8 cellular contexts compared by ENCODE assay signal in the genomic region with DNA sequence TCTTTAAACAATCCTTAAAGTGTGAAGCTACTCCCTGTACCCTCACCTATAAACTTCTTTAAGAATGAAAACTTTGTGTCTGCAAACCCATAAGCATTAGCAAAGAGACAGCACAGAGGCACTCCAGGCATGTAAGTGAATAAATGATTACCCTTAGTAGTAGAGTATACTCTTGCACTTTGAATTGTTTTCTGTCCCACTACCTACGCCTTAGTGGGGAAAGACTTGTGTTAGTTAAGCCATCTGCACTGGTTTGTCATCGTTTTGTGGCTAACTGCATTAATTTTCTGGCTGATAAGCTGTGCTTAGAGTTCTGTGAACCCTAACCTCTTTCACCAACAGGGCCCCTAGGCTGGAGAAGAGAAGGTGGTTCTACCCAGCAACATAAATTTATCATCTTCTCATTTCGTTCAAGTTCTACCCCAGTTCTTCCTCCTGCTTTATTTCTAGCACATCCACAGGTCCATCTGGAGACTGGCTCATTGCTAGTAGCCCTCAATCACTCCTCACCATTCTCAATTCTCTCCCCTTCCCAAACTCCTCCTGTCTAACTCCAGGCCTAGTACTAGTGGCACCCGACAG. TPM values are rescaled to one million over a fixed set of nuclear protein-coding genes. Genes with fewer than 3 reads are reported as not detected.
DNase-seq lines count a peak whose midpoint lies in the region; ATAC-seq and TF ChIP-seq lines count a peak whose summit lies in the region.

No MANE protein-coding gene starts in this region.

- H3K4ac ChIP-seq in mesenchymal stem cell (ENCODE audit: low read depth in 1 of 2, low read length in 2 of 2): peak overlapping the region; percentile 42 to 70

- TF ChIP-seq POLR2A in body of pancreas (IDR thresholded peaks at IDR 0.05): no peak

- H3K27ac ChIP-seq in body of pancreas (peak overlapping the region in 3 of 4 donors; percentile 57 to 78 (median 75)), mesenchymal stem cell (ENCODE audit: low read length, poor library complexity, severe bottlenecking) (peak overlapping the region; percentile 14), urinary bladder (ENCODE audit: low read depth) (no peak overlapping the region)

- H2BK120ac ChIP-seq in mesenchymal stem cell (ENCODE audit: low read depth, low read length): no peak overlapping the region

- H3K27me3 ChIP-seq in body of pancreas (no peaks in the 10 kb centered on the region), mesenchymal stem cell (ENCODE audit: control insufficient read depth in 1 of 2, insufficient read depth in 1 of 2, low read length in 2 of 2) (no peaks in the 10 kb centered on the region)

- H3K36me3 Mint-ChIP-seq in activated naive CD4-positive, alpha-beta T cell treated with anti-CD3 and anti-CD28 coated beads, Interleukin-2, amount 50 U/mL, for 24 hours: peaks cover 5% of the 10 kb centered on the region

- H3K9me3 ChIP-seq in body of pancreas: no peaks in the 10 kb centered on the region
- no peaks in the 10 kb centered on the region for H3K9me3 ChIP-seq in mesenchymal stem cell (ENCODE audit: control insufficient read depth, low read length)

- peaks cover 27% of the 10 kb centered on the region for H3K4me1 ChIP-seq in body of pancreas
- no peaks in the 10 kb centered on the region for H3K4me1 ChIP-seq in mesenchymal stem cell (ENCODE audit: control insufficient read depth, insufficient read depth, low read depth, low read length)
- no peaks in the 10 kb centered on the region for H3K4me1 ChIP-seq in urinary bladder (ENCODE audit: insufficient read depth)

- no peak overlapping the region for H4K8ac ChIP-seq in mesenchymal stem cell (ENCODE audit: low read length)

- H2BK5ac ChIP-seq in mesenchymal stem cell (ENCODE audit: low read depth, low read length, poor library complexity, severe bottlenecking): no peak overlapping the region

- H3K4me2 ChIP-seq in mesenchymal stem cell (ENCODE audit: low read length, poor library complexity, severe bottlenecking): peak overlapping the region; percentile 75

- H3K14ac ChIP-seq in mesenchymal stem cell (ENCODE audit: low read length in 2 of 2): peak overlapping the region in 1 of 2 experiments; percentile 6

- H3K4me1 Mint-ChIP-seq in activated naive CD4-positive, alpha-beta T cell treated with anti-CD3 and anti-CD28 coated beads, Interleukin-2, amount 50 U/mL, for 24 hours: peaks cover 35% of the 10 kb centered on the region

- no peak overlapping the region for H3K27ac Mint-ChIP-seq in activated naive CD4-positive, alpha-beta T cell treated with anti-CD3 and anti-CD28 coated beads, Interleukin-2, amount 50 U/mL, for 24 hours

- ATAC-seq in body of pancreas (no peak), HG02938 (IDR thresholded peaks at IDR 0.05; ENCODE audit: unreplicated experiment) (no peak)

- peak overlapping the region; percentile 18 for H4K91ac ChIP-seq in mesenchymal stem cell (ENCODE audit: low read length)

- peaks cover 0 to 2% of the 10 kb centered on the region in 2 donors for H3K36me3 ChIP-seq in body of pancreas (replicated peaks in 1 of 2; ENCODE audit: insufficient read depth in 1 of 2, low read depth in 2 of 2)
- peaks cover 6 to 29% of the 10 kb centered on the region in 2 experiments for H3K36me3 ChIP-seq in mesenchymal stem cell (ENCODE audit: control insufficient read depth in 1 of 2, insufficient read depth in 2 of 2, low read depth in 1 of 2, low read length in 2 of 2)
- no peaks in the 10 kb centered on the region for H3K36me3 ChIP-seq in urinary bladder (ENCODE audit: insufficient read depth)

- no peaks in the 10 kb centered on the region for H3K27me3 Mint-ChIP-seq in activated naive CD4-positive, alpha-beta T cell treated with anti-CD3 and anti-CD28 coated beads, Interleukin-2, amount 50 U/mL, for 24 hours

- no peaks in the 10 kb centered on the region for H3K9me3 Mint-ChIP-seq in activated naive CD4-positive, alpha-beta T cell treated with anti-CD3 and anti-CD28 coated beads, Interleukin-2, amount 50 U/mL, for 24 hours

- peak overlapping the region; percentile 100 for H3K4me3 Mint-ChIP-seq in activated naive CD4-positive, alpha-beta T cell treated with anti-CD3 and anti-CD28 coated beads, Interleukin-2, amount 50 U/mL, for 24 hours

- no peak overlapping the region for H2BK15ac ChIP-seq in mesenchymal stem cell (ENCODE audit: low read depth, poor library complexity, severe bottlenecking)

- H3K9ac ChIP-seq in mesenchymal stem cell (ENCODE audit: low read length): peak overlapping the region; percentile 93

- H3K4me3 ChIP-seq in body of pancreas (peak overlapping the region; percentile 88 to 94), mesenchymal stem cell (ENCODE audit: insufficient read depth in 1 of 2, low read depth in 1 of 2, low read length in 2 of 2) (peak overlapping the region; percentile 94 to 95), urinary bladder (ENCODE audit: low read depth, low read length) (peak overlapping the region; percentile 77)

- peaks cover 34% of the 10 kb centered on the region for H3K79me1 ChIP-seq in mesenchymal stem cell (replicated peaks; ENCODE audit: low read length, poor library complexity, severe bottlenecking)

- intact Hi-C loops in body of pancreas (cut with DNase I): no loop called here

- peak overlapping the region; percentile 54 for H2AFZ ChIP-seq in mesenchymal stem cell (ENCODE audit: low read depth, low read length)

- no peak overlapping the region for H2BK12ac ChIP-seq in mesenchymal stem cell (ENCODE audit: low read length in 2 of 2)

- no peak overlapping the region for H3K23ac ChIP-seq in mesenchymal stem cell (ENCODE audit: low read length in 2 of 2)

- 0 to 13% methylated on average over 4 of the region's 4 CpGs for WGBS in body of pancreas, 2 donors
- 42% methylated on average over 4 of the region's 4 CpGs for WGBS in mesenchymal stem cell
- WGBS in urinary bladder: 14% methylated on average over 4 of the region's 4 CpGs

- no peak overlapping the region for H2AK5ac ChIP-seq in mesenchymal stem cell (ENCODE audit: low read length, severe bottlenecking)

- no peak for DNase-seq in activated naive CD4-positive, alpha-beta T cell treated with Interleukin-2 at 50 U/mL for 16 hours
- DNase-seq in body of pancreas: no peak
- DNase-seq in mesenchymal stem cell: no peak
- DNase-seq in DMS 273 (lab: John Stamatoyannopoulos, UW; ENCODE audit: unreplicated experiment): no peak
- DNase-seq in H4 (ENCODE audit: low spot score): no peak

- H3K18ac ChIP-seq in mesenchymal stem cell (ENCODE audit: low read depth in 1 of 2, low read length in 2 of 2): peak overlapping the region; percentile 77 to 80

- TF ChIP-seq CTCF in body of pancreas (IDR thresholded peaks at IDR 0.05): no peak

RNA-seq across cellular contexts. Expression of a gene that starts 0.7 kb away (rescaled TPM):
- total RNA-seq in body of pancreas: 1 to 10 TPM; 6.6 to 7.8 TPM
- polyA plus RNA-seq in mesenchymal stem cell (2013, experiment 1 of 2): 18.5 TPM
- 19.6 TPM for polyA plus RNA-seq in mesenchymal stem cell (2013, experiment 2 of 2)
- 29.9 TPM for total RNA-seq in urinary bladder
- 23.5 TPM for polyA plus RNA-seq in urinary bladder
- total RNA-seq in H4 (2014; rRNA removed; shearing (Covaris generic)): 35.5 and 38.2 TPM in 2 replicates

RNA-seq across cellular contexts. Expression of a gene that starts 21.6 kb away (rescaled TPM):
- 1 to 10 TPM; 4.3 to 7.8 TPM for total RNA-seq in body of pancreas
- polyA plus RNA-seq in mesenchymal stem cell (2013, experiment 1 of 2): 5.8 TPM
- 6.0 TPM for polyA plus RNA-seq in mesenchymal stem cell (2013, experiment 2 of 2)
- total RNA-seq in urinary bladder: 5.8 TPM
- 4.8 TPM for polyA plus RNA-seq in urinary bladder
- 3.0 and 3.4 TPM in 2 replicates for total RNA-seq in H4 (2014; rRNA removed; shearing (Covaris generic))
